ENCODE assay signal across 8 cellular contexts in the genomic region with DNA sequence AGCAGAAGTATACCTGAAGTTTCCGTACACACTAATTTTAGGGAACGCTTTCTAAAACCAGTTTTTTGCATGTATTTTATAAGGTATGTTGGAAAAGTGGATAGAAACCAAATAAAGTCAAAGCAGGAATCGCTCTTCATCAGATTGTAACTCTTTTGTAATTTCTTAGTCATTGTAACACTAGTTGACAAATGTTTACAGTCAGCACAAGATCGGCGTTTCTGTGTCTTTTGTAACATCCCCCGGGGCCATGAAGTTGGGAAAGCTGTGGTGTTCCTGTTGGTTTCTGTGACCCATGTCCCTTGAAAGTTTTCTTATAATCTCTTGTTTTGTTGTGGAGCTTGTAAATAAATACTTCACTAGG. TPM values are rescaled to one million over a fixed set of nuclear protein-coding genes. Genes with fewer than 3 reads are reported as not detected.
DNase-seq lines count a peak whose midpoint lies in the region; ATAC-seq and TF ChIP-seq lines count a peak whose summit lies in the region.

No MANE protein-coding gene starts in this region.

- TSS peak; percentile 89 for BruUV-seq in Calu3 (replicated peaks; lab: Mats Ljungman, UMichigan)

- CTCF ChIA-PET in Calu3 (lab: Charles Lee) = interaction anchor here (0.6 kb wide), 2 partner anchors 67 to 120 kb away, joined by 5 to 11 read pairs; no protein-coding TSS in a partner anchor

- in situ Hi-C loops in KBM-7 (cut with MboI; ENCODE audit: low pct_unique_long_range_greater_than_20kb, low sequenced_read_pairs) = no loop called here

- H3K27me3 ChIP-seq in ovary = no peaks in the 10 kb centered on the region

- no peaks in the 10 kb centered on the region for H3K36me3 ChIP-seq in ovary

- H3K9me3 Mint-ChIP-seq in Calu3 (ENCODE audit: low read depth, unreplicated experiment) = no peaks in the 10 kb centered on the region

- no peaks in the 10 kb centered on the region for H3K9me3 ChIP-seq in ovary

- H3K27me3 Mint-ChIP-seq in Calu3 (ENCODE audit: unreplicated experiment) = no peaks in the 10 kb centered on the region

- peak overlapping the region; percentile 74 for H3K4me3 Mint-ChIP-seq in Calu3 (ENCODE audit: low read depth, unreplicated experiment)

- no peak for TF ChIP-seq POLR2A in ovary (IDR thresholded peaks at IDR 0.05)

- ATAC-seq in GM19395 (IDR thresholded peaks at IDR 0.05; ENCODE audit: unreplicated experiment) = peak; percentile 32
- ATAC-seq in HG03432 (IDR thresholded peaks at IDR 0.05; ENCODE audit: unreplicated experiment) = peak; percentile 19

- no peak for TF ChIP-seq EP300 in ovary (IDR thresholded peaks at IDR 0.05)

- intact Hi-C loops in Calu3 (cut with micrococcal nuclease; ENCODE audit: unreplicated experiment) = loop anchor here (2.0 kb wide), 1 partner anchor 121 kb away; no protein-coding TSS in a partner anchor
- intact Hi-C loops in ovary (cut with DNase I) = loop anchor here in 1 of 4 donors (10.0 kb wide), 2 partner anchors 125 to 145 kb away; no protein-coding TSS in a partner anchor

- peaks cover 25% of the 10 kb centered on the region for H3K36me3 Mint-ChIP-seq in Calu3 (ENCODE audit: insufficient read depth, unreplicated experiment)

- peak overlapping the region; percentile 98 to 99 for H3K27ac ChIP-seq in ovary

- WGBS in ovary, 3 donors = 0 to 1% (median 1%) methylated on average over 6 of the region's 6 CpGs

- peaks cover 23% of the 10 kb centered on the region for H3K4me1 Mint-ChIP-seq in Calu3 (ENCODE audit: low read depth, unreplicated experiment)

- peak overlapping the region; percentile 69 for H3K4me3 ChIP-seq in ovary

- H3K4me1 ChIP-seq in ovary (ENCODE audit: insufficient read depth) = peaks cover 1% of the 10 kb centered on the region

- H3K27ac Mint-ChIP-seq in Calu3 (ENCODE audit: unreplicated experiment) = peak overlapping the region; percentile 93

- DNase-seq in Calu3 = peak; percentile 23
- DNase-seq in activated CD4-positive, alpha-beta T cell treated with anti-CD3 and anti-CD28 coated beads, Interleukin-2, amount 50 U/mL, for 48 hours = peak; percentile 15 to 26
- peak; percentile 77 for DNase-seq in fibroblast of peridontal ligament (ENCODE audit: extremely low read depth)
- DNase-seq in ovary = peak in 3 of 5 donors; percentile 15 to 47 (median 35)
- no peak for DNase-seq in KBM-7
- DNase-seq in cerebellar cortex (ENCODE audit: low spot score) = no peak

- TF ChIP-seq CTCF in Calu3 (IDR thresholded peaks at IDR 0.05; ENCODE audit: unreplicated experiment) = no peak
- no peak for TF ChIP-seq CTCF in ovary (IDR thresholded peaks at IDR 0.05)

RNA-seq across cellular contexts. Expression of gene NMI, which starts 0.5 kb away (rescaled TPM):
- total RNA-seq in Calu3 (2022) (30.1 and 41.3 TPM in 2 replicates), ovary (10 to 100 TPM in 5 of 7 donors, 1 to 10 TPM in 2; 8.4 to 17.3 (median 13.7) TPM)
- polyA plus RNA-seq in ovary = 10 to 100 TPM; 12.8 to 17.6 TPM

RNA-seq across cellular contexts. Expression of gene RBM43, which starts 28.3 kb away (rescaled TPM):
- total RNA-seq in Calu3 (2022) (5.2 and 6.1 TPM in 2 replicates), ovary (10 to 100 TPM in 5 of 7 donors, 1 to 10 TPM in 2; 5.5 to 17.3 (median 13.6) TPM)
- 10 to 100 TPM; 12.3 to 22.0 TPM for polyA plus RNA-seq in ovary

Comparison
In these comparisons a context has a peak if more than half of its experiments do, and no peak if none do; other contexts are left out.
1. DNase-seq: peak in Calu3 (single experiment), activated CD4-positive, alpha-beta T cell treated with anti-CD3 and anti-CD28 coated beads, Interleukin-2, amount 50 U/mL, for 48 hours (2 of 2), fibroblast of peridontal ligament (single experiment) and ovary (3 of 5); none in KBM-7 (single experiment) and cerebellar cortex (single experiment).